ENCODE assay signal across 29 cellular contexts in the genomic region with DNA sequence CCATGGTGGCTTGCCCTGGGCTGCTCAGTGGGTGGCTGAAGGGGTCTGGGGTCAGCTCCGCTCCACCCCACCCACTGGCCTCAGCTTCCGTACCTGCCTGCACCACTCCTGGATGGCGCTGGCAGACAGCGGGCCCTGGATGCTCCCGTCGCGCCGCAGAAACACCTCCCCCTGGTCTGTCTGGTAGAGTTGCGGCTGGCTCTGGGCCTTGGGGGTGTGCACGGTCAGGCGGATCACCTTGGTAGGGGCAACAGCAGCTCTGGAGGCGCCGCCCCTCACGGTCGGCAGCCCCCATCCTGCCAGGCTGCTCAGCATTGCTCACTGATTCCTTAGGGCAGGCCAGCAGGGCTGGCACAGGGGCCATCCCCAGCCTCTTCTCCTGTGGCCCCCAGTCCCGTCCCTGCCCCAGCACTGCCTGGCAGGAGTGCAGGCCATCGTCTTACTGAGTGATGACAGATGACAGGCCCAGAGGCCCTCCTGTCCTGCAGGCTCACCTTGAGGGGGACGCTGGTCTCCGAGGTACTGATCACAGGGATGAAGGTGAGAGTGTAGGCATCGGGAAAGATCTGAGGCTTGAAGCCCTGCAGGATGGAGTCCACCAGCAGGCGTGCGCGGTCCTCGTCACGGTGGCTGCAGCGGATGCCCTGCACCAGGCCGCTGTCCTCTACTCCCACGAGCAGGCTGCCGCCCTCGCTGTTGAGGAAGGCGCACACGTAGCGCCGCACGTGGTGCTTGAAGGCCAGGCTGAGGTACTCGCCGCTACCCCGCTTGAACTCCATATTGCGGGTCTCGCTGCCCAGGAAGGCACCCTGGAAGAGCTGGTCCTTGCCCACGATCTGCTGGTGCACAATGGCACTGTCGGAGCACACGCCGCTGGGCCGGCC. TPM values are rescaled to one million over a fixed set of nuclear protein-coding genes. Genes with fewer than 3 reads are reported as not detected.
"Had no signal": no experiment of that assay in that cellular context is flagged by ENCODE, and none has a peak within 500 bp of the region (broad histone marks: within the 10 kb centered on the region; RNA-seq: fewer than 3 reads in every experiment).

No MANE protein-coding gene starts in this region.

- H3K4me1 ChIP-seq: pancreas, psoas muscle had no signal

- H3K27ac Mint-ChIP-seq: activated naive CD4-positive, alpha-beta T cell treated with anti-CD3 and anti-CD28 coated beads for 36 hours; activated T-helper 1 cell treated with anti-CD3 and anti-CD28 coated beads, Interleukin-12 subunit alpha, Interleukin-12 subunit beta, Interleukin-2, Interleukin-4 antibody, amounts not matched to agents 30 ng/mL and 10 ng/mL and 1 ng/mL, durations not matched to agents 14 hours and 24 hours and 36 hours; immature natural killer cell had no signal

- H3K4me3 ChIP-seq: adrenal gland, ascending aorta, cardiac muscle cell, coronary artery, dorsolateral prefrontal cortex, gastroesophageal sphincter, pancreas, psoas muscle, upper lobe of left lung had no signal

- DNase-seq: activated CD4-positive, alpha-beta T cell treated with anti-CD3 and anti-CD28 coated beads for 4 hours; activated CD4-positive, alpha-beta T cell treated with anti-CD3 and anti-CD28 coated beads, Interleukin-2, amount 50 U/mL, for 4 hours; activated CD8-positive, alpha-beta memory T cell treated with anti-CD3 and anti-CD28 coated beads for 24 hours; activated effector memory CD4-positive, alpha-beta T cell treated with anti-CD3 and anti-CD28 coated beads, Interleukin-2, amount 50 U/mL, for 16 hours; activated naive CD4-positive, alpha-beta T cell treated with anti-CD3 and anti-CD28 coated beads for 36 hours; activated naive CD8-positive, alpha-beta T cell treated with anti-CD3 and anti-CD28 coated beads for 36 hours; adrenal gland; dorsolateral prefrontal cortex; effector memory CD4-positive, alpha-beta T cell; head of caudate nucleus; hippocampal formation; immature natural killer cell; naive B cell; nephron progenitor cell; pancreas; psoas muscle; stimulated activated CD4-positive, alpha-beta T cell treated with anti-CD3 and anti-CD28 coated beads, Interleukin-15, amount 100 ng/mL, for 24 hours; stimulated activated CD4-positive, alpha-beta T cell treated with anti-CD3 and anti-CD28 coated beads, Interleukin-2, amount 100 ng/mL, for 24 hours; stimulated activated naive CD8-positive, alpha-beta T cell treated with anti-CD3 and anti-CD28 coated beads, Interleukin-15, amount 100 ng/mL, for 72 hours; substantia nigra had no signal

- H3K27me3 Mint-ChIP-seq: activated naive CD8-positive, alpha-beta T cell treated with anti-CD3 and anti-CD28 coated beads for 36 hours; brain; naive B cell; stimulated activated naive CD8-positive, alpha-beta T cell treated with anti-CD3 and anti-CD28 coated beads, Interleukin-15, amount 100 ng/mL, for 72 hours had no signal

- H3K27me3 ChIP-seq: adrenal gland, ascending aorta, cardiac muscle cell, dorsolateral prefrontal cortex, gastroesophageal sphincter, pancreas, upper lobe of left lung had no signal

- H3K27ac ChIP-seq: adrenal gland, ascending aorta, cardiac muscle cell, coronary artery, dorsolateral prefrontal cortex, gastroesophageal sphincter, pancreas, psoas muscle, upper lobe of left lung had no signal

- H3K4me3 Mint-ChIP-seq: activated naive CD4-positive, alpha-beta T cell treated with anti-CD3 and anti-CD28 coated beads for 36 hours; activated naive CD8-positive, alpha-beta T cell treated with anti-CD3 and anti-CD28 coated beads for 36 hours; activated T-helper 1 cell treated with anti-CD3 and anti-CD28 coated beads, Interleukin-12 subunit alpha, Interleukin-12 subunit beta, Interleukin-2, Interleukin-4 antibody, amounts not matched to agents 30 ng/mL and 10 ng/mL and 1 ng/mL, durations not matched to agents 14 hours and 24 hours and 36 hours; brain; immature natural killer cell; mesothelial cell of epicardium; nephron progenitor cell; stimulated activated naive CD8-positive, alpha-beta T cell treated with anti-CD3 and anti-CD28 coated beads, Interleukin-15, amount 100 ng/mL, for 72 hours had no signal

- H3K4me1 Mint-ChIP-seq: brain, mesothelial cell of epicardium had no signal

- H3K9me3 Mint-ChIP-seq: activated naive CD4-positive, alpha-beta T cell treated with anti-CD3 and anti-CD28 coated beads for 36 hours; activated naive CD8-positive, alpha-beta T cell treated with anti-CD3 and anti-CD28 coated beads for 36 hours; activated T-helper 1 cell treated with anti-CD3 and anti-CD28 coated beads, Interleukin-12 subunit alpha, Interleukin-12 subunit beta, Interleukin-2, Interleukin-4 antibody, amounts not matched to agents 30 ng/mL and 10 ng/mL and 1 ng/mL, durations not matched to agents 14 hours and 24 hours and 36 hours; immature natural killer cell; mesothelial cell of epicardium; naive B cell; nephron progenitor cell; stimulated activated naive CD8-positive, alpha-beta T cell treated with anti-CD3 and anti-CD28 coated beads, Interleukin-15, amount 100 ng/mL, for 72 hours had no signal

- ATAC-seq: gastroesophageal sphincter; pancreas; psoas muscle; stimulated activated naive CD8-positive, alpha-beta T cell treated with anti-CD3 and anti-CD28 coated beads, Interleukin-15, amount 100 ng/mL, for 72 hours had no signal

- H3K9me3 ChIP-seq: adrenal gland, ascending aorta, gastroesophageal sphincter, pancreas, psoas muscle, upper lobe of left lung had no signal

RNA-seq across cellular contexts. Expression of a gene that starts 4.1 kb away (rescaled TPM):
- total RNA-seq: ascending aorta, kidney epithelial cell had no signal
